In the genomic region with DNA sequence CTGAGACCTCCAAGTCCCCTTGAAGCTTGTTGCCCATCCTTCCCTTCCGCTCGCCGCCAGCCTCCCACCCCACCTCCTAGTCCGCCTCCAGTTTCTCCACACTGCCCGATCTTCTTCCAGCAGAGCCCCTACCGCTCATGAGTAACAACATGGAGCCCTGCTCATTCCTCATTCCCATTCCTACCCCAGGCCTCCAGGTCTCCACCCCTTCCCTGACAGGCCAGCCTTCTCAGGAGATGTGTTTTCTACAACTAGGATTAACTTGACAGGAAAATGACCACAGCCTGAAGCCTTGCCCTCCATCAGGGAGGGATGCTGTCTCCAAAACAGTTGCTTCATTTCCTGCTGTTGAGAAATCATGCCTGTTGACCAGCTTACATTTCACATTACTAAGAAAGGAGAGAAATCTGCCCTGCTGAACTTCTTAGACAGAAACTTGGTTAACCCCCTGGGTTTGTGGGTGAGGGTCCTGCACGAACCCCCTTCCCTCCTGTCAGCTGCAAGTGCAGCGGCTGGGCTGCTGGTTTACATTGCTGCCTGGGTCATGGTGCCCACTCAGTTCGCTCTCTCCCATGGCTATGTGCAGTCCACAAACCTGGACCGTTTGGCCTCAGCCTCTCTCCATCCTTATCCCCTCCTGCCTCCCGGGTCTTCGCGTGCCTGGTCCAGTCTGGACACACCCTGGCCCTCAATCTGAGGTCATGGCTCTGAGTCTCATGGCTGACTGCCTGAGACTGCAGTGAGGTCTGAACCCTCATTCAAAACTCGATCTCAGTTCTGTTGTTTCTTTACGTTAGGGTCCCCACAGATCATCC, we compare ENCODE assay signal across 2 cellular contexts.
TF ChIP-seq lines count a peak whose summit lies in the region.

No MANE protein-coding gene starts in this region.

TF ChIP-seq in K562, 482 proteins besides CTCF, POLR2A, EP300 and RAD21:
- no peak for TF ChIP-seq ZNF347 (CRISPR knock-in tag; IDR thresholded peaks at IDR 0.05; ENCODE audit: low read depth)
- TF ChIP-seq NFRKB (IDR thresholded peaks at IDR 0.05; ENCODE audit: low read depth) = no peak
- no peak for TF ChIP-seq CHD4 (IDR thresholded peaks at IDR 0.05; ENCODE audit: insufficient read depth, insufficient replicate concordance, low read depth, low read length, poor library complexity, severe bottlenecking)
- no peak for TF ChIP-seq CEBPG (CRISPR knock-in tag; IDR thresholded peaks at IDR 0.05)
- TF ChIP-seq CEBPG (tag; conservative IDR thresholded peaks at IDR 0.05 in 1 of 2, IDR thresholded peaks at IDR 0.05 in 1 of 2) = peak; percentile 28 to 40; a peak in 1 of 4 replicates

TF ChIP-seq in GM23338, 12 proteins besides CTCF, POLR2A, EP300 and RAD21:
- no peak for TF ChIP-seq NANOG (IDR thresholded peaks at IDR 0.05; ENCODE audit: borderline replicate concordance)
